ENCODE assay signal across 25 cellular contexts in genomic region chr3:172078244-172078643, GRCh38.
"Had no signal": no experiment of that assay in that cellular context is flagged by ENCODE, and none has a peak within 500 bp of the region (broad histone marks: within the 10 kb centered on the region; RNA-seq: fewer than 3 reads in every experiment).

No MANE protein-coding gene starts in this region.

- H3K36me3 ChIP-seq: breast epithelium, esophagus squamous epithelium, upper lobe of left lung had no signal

- H3K27ac Mint-ChIP-seq: activated naive CD8-positive, alpha-beta T cell treated with anti-CD3 and anti-CD28 coated beads for 36 hours; activated T-cell treated with anti-CD3 and anti-CD28 coated beads, Interleukin-2, amount 50 U/mL, for 24 hours; activated T-helper 2 cell treated with anti-CD3 and anti-CD28 coated beads, Interferon-gamma antibody, Interleukin-2, Interleukin-4, amounts not matched to agents 10 μg/mL and 5 μg/mL and 100 μg/mL, durations not matched to agents 14 hours and 24 hours and 36 hours; endodermal cell; stimulated activated memory B cell treated with anti-CD40 and anti-IgM and Interleukin-4, amounts not matched to agents 10 μg/mL and 1 μg/mL and 100 μg/mL, for 72 hours had no signal

- DNase-seq: activated CD4-positive, alpha-beta T cell treated with anti-CD3 and anti-CD28 coated beads, Interleukin-2, amount 50 U/mL, for 1 hour; activated CD4-positive, CD25-positive, alpha-beta regulatory T cell treated with anti-CD3 and anti-CD28 coated beads, Interleukin-2, amount 50 U/mL, for 72 hours; activated CD8-positive, alpha-beta memory T cell treated with anti-CD3 and anti-CD28 coated beads for 24 hours; activated CD8-positive, alpha-beta memory T cell treated with anti-CD3 and anti-CD28 coated beads, Interleukin-2, amount 50 U/mL, for 4 hours; activated naive CD4-positive, alpha-beta T cell treated with Interleukin-2 at 50 U/mL for 16 hours; activated naive CD8-positive, alpha-beta T cell treated with anti-CD3 and anti-CD28 coated beads for 36 hours; activated T-cell treated with anti-CD3 and anti-CD28 coated beads, Interleukin-2, amount 50 U/mL, for 24 hours; cortex of kidney; endodermal cell; esophagus squamous epithelium; head of caudate nucleus; naive thymus-derived CD8-positive, alpha-beta T cell; occipital lobe; stimulated activated CD4-positive, alpha-beta T cell treated with anti-CD3 and anti-CD28 coated beads, Interleukin-15, amount 100 ng/mL, for 24 hours; upper lobe of left lung had no signal

- H3K4me1 Mint-ChIP-seq: stimulated activated memory B cell treated with anti-CD40 and anti-IgM and Interleukin-4, amounts not matched to agents 10 μg/mL and 1 μg/mL and 100 μg/mL, for 72 hours had no signal

- H3K4me3 ChIP-seq: breast epithelium, esophagus squamous epithelium, gastroesophageal sphincter, lung, upper lobe of left lung had no signal

- H3K4me1 ChIP-seq: breast epithelium had no signal

- H3K36me3 Mint-ChIP-seq: stimulated activated memory B cell treated with anti-CD40 and anti-IgM and Interleukin-4, amounts not matched to agents 10 μg/mL and 1 μg/mL and 100 μg/mL, for 72 hours had no signal

- H3K9me3 ChIP-seq: breast epithelium, esophagus squamous epithelium, gastroesophageal sphincter, upper lobe of left lung had no signal

- ATAC-seq: gastroesophageal sphincter; left lobe of liver; naive thymus-derived CD8-positive, alpha-beta T cell; sciatic nerve; SK-N-SH treated with all-trans-retinoic acid at 6 μM for 48 hours; stimulated activated memory B cell treated with anti-CD40 and anti-IgM and Interleukin-4, amounts not matched to agents 10 μg/mL and 1 μg/mL and 100 μg/mL, for 72 hours had no signal

- H3K9me3 Mint-ChIP-seq: activated naive CD8-positive, alpha-beta T cell treated with anti-CD3 and anti-CD28 coated beads for 36 hours; activated T-cell treated with anti-CD3 and anti-CD28 coated beads, Interleukin-2, amount 50 U/mL, for 24 hours; activated T-helper 2 cell treated with anti-CD3 and anti-CD28 coated beads, Interferon-gamma antibody, Interleukin-2, Interleukin-4, amounts not matched to agents 10 μg/mL and 5 μg/mL and 100 μg/mL, durations not matched to agents 14 hours and 24 hours and 36 hours; central memory CD8-positive, alpha-beta T cell; naive thymus-derived CD8-positive, alpha-beta T cell; stimulated activated memory B cell treated with anti-CD40 and anti-IgM and Interleukin-4, amounts not matched to agents 10 μg/mL and 1 μg/mL and 100 μg/mL, for 72 hours had no signal

- H3K4me3 Mint-ChIP-seq: activated naive CD8-positive, alpha-beta T cell treated with anti-CD3 and anti-CD28 coated beads for 36 hours; activated T-cell treated with anti-CD3 and anti-CD28 coated beads, Interleukin-2, amount 50 U/mL, for 24 hours; central memory CD8-positive, alpha-beta T cell; endodermal cell; naive thymus-derived CD8-positive, alpha-beta T cell; stimulated activated memory B cell treated with anti-CD40 and anti-IgM and Interleukin-4, amounts not matched to agents 10 μg/mL and 1 μg/mL and 100 μg/mL, for 72 hours had no signal

- H3K27ac ChIP-seq: breast epithelium, esophagus squamous epithelium, gastroesophageal sphincter, upper lobe of left lung, VCaP had no signal

- H3K27me3 ChIP-seq: breast epithelium, esophagus squamous epithelium, gastroesophageal sphincter, upper lobe of left lung had no signal

- H3K27me3 Mint-ChIP-seq: activated naive CD8-positive, alpha-beta T cell treated with anti-CD3 and anti-CD28 coated beads for 36 hours; activated T-cell treated with anti-CD3 and anti-CD28 coated beads, Interleukin-2, amount 50 U/mL, for 24 hours; central memory CD8-positive, alpha-beta T cell; naive thymus-derived CD8-positive, alpha-beta T cell; stimulated activated memory B cell treated with anti-CD40 and anti-IgM and Interleukin-4, amounts not matched to agents 10 μg/mL and 1 μg/mL and 100 μg/mL, for 72 hours had no signal
